ENCODE assay signal across 9 cellular contexts in the genomic region with DNA sequence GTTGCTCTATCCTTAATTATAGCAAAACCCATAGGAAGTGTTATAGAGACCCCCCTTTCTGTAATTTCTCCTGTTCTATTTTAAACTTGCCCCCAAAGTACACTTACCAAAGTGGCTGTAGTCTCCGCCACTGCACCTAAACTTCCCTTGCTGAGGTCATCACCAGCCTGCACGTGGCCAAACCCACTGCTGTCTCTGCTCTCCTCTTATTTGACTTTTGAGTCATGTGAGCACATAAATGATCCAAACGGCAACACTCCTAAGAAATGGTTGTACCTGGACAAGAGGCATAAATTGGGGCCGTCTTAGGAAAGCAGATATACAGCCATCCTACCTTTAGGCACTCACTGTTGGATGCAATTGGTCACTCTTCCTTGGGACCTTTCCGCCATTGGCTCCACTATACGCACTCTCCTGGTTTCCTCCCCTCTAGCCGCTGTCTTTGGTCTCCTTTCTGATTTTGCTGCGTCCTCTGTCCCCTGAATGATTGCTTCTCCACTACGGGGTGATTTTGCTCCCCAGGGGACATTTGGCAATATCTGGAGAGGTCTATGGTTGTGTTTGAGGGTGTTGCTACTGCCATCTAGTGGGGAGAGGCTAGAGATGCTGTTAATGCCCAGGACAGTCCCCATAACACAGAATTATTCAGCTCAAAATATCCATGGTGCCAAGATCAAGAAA. TPM values are rescaled to one million over a fixed set of nuclear protein-coding genes. Genes with fewer than 3 reads are reported as not detected.
DNase-seq lines count a peak whose midpoint lies in the region; ATAC-seq and TF ChIP-seq lines count a peak whose summit lies in the region.
"Had no signal": no experiment of that assay in that cellular context is flagged by ENCODE, and none has a peak within 500 bp of the region (broad histone marks: within the 10 kb centered on the region; RNA-seq: fewer than 3 reads in every experiment).

No MANE protein-coding gene starts in this region.

- H3K27ac Mint-ChIP-seq in progenitor cell of endocrine pancreas = no peak overlapping the region
- H3K27ac Mint-ChIP-seq: dendritic cell treated with granulocyte-macrophage colony-stimulating factor and Interleukin-4, amounts not matched to agents 40 ng/mL and 50 ng/mL, for 4 days had no signal

- no peaks in the 10 kb centered on the region for H3K9me3 ChIP-seq in gastroesophageal sphincter

- DNase-seq in SHP77 (lab: John Stamatoyannopoulos, UW) (peak; percentile 45 to 60), SHP77 treated with DMSO at 0.1 percent for 48 hours (lab: John Stamatoyannopoulos, UW) (no peak), NCI-H82 (lab: John Stamatoyannopoulos, UW) (peak; percentile 81), progenitor cell of endocrine pancreas (ENCODE audit: low spot score, unreplicated experiment) (no peak)
- DNase-seq in activated T-cell treated with anti-CD3 and anti-CD28 coated beads, Interleukin-2, amount 50 U/mL, for 4 hours = no peak

- ATAC-seq in HG03175 (IDR thresholded peaks at IDR 0.05; ENCODE audit: unreplicated experiment) = peak; percentile 60
- peak; percentile 72 to 77 for ATAC-seq in activated T-cell treated with anti-CD3 and anti-CD28 coated beads, Interleukin-2, amount 50 U/mL, for 4 hours
- ATAC-seq in gastroesophageal sphincter = peak; percentile 57
- no peak for ATAC-seq in HG03039 (IDR thresholded peaks at IDR 0.05; ENCODE audit: unreplicated experiment)

- H3K4me3 Mint-ChIP-seq in activated T-cell treated with anti-CD3 and anti-CD28 coated beads, Interleukin-2, amount 50 U/mL, for 4 hours = no peak overlapping the region
- H3K4me3 Mint-ChIP-seq in progenitor cell of endocrine pancreas (ENCODE audit: low read depth) = no peak overlapping the region
- H3K4me3 Mint-ChIP-seq: dendritic cell treated with granulocyte-macrophage colony-stimulating factor and Interleukin-4, amounts not matched to agents 40 ng/mL and 50 ng/mL, for 4 days had no signal

- peaks cover 8% of the 10 kb centered on the region for H3K27me3 ChIP-seq in gastroesophageal sphincter

- no peaks in the 10 kb centered on the region for H3K36me3 ChIP-seq in gastroesophageal sphincter

- no peaks in the 10 kb centered on the region for H3K27me3 Mint-ChIP-seq in activated T-cell treated with anti-CD3 and anti-CD28 coated beads, Interleukin-2, amount 50 U/mL, for 4 hours (ENCODE audit: low read depth)
- peaks cover under 1% of the 10 kb centered on the region for H3K27me3 Mint-ChIP-seq in progenitor cell of endocrine pancreas
- H3K27me3 Mint-ChIP-seq: dendritic cell treated with granulocyte-macrophage colony-stimulating factor and Interleukin-4, amounts not matched to agents 40 ng/mL and 50 ng/mL, for 4 days had no signal

- TF ChIP-seq CTCF in gastroesophageal sphincter (IDR thresholded peaks at IDR 0.05) (peak; percentile 33 to 73 (median 48)), progenitor cell of endocrine pancreas (IDR thresholded peaks at IDR 0.05; ENCODE audit: unreplicated experiment) (peak; percentile 78)

- H3K4me1 Mint-ChIP-seq in activated T-cell treated with anti-CD3 and anti-CD28 coated beads, Interleukin-2, amount 50 U/mL, for 4 hours (ENCODE audit: low read depth) = no peaks in the 10 kb centered on the region
- no peaks in the 10 kb centered on the region for H3K4me1 Mint-ChIP-seq in progenitor cell of endocrine pancreas (ENCODE audit: low read depth)

- H3K27ac ChIP-seq in gastroesophageal sphincter = no peak overlapping the region

- H3K4me1 ChIP-seq in gastroesophageal sphincter = no peaks in the 10 kb centered on the region

- TF ChIP-seq EP300 in gastroesophageal sphincter (IDR thresholded peaks at IDR 0.05) = no peak

- 10 to 41% methylated on average over 2 to 8 of the region's 9 CpGs for WGBS in gastroesophageal sphincter (ENCODE audit: low coverage in 1 of 2), 2 donors

- H3K9me3 Mint-ChIP-seq in activated T-cell treated with anti-CD3 and anti-CD28 coated beads, Interleukin-2, amount 50 U/mL, for 4 hours = no peaks in the 10 kb centered on the region
- H3K9me3 Mint-ChIP-seq in progenitor cell of endocrine pancreas (ENCODE audit: low read depth) = no peaks in the 10 kb centered on the region
- H3K9me3 Mint-ChIP-seq: dendritic cell treated with granulocyte-macrophage colony-stimulating factor and Interleukin-4, amounts not matched to agents 40 ng/mL and 50 ng/mL, for 4 days had no signal

- no peak for TF ChIP-seq POLR2A in gastroesophageal sphincter (IDR thresholded peaks at IDR 0.05)

- H3K36me3 Mint-ChIP-seq in activated T-cell treated with anti-CD3 and anti-CD28 coated beads, Interleukin-2, amount 50 U/mL, for 4 hours (ENCODE audit: insufficient read depth) = no peaks in the 10 kb centered on the region
- H3K36me3 Mint-ChIP-seq in progenitor cell of endocrine pancreas (ENCODE audit: insufficient read depth) = no peaks in the 10 kb centered on the region

- H3K4me3 ChIP-seq in gastroesophageal sphincter = no peak overlapping the region

RNA-seq across cellular contexts. Expression of a gene that starts 19.2 kb away (rescaled TPM):
- not detected for total RNA-seq in activated T-cell treated with anti-CD3 and anti-CD28 coated beads, Interleukin-2, amount 50 U/mL, for 4 hours
- total RNA-seq in gastroesophageal sphincter (1 to 10 TPM in 1 of 4 donors, under 1 TPM in 1, not detected in 2; 0.78 to 1.8 TPM), progenitor cell of endocrine pancreas (not detected in 2 replicates)

RNA-seq across cellular contexts. Expression of a gene that starts 46.7 kb away (rescaled TPM):
- not detected for total RNA-seq in activated T-cell treated with anti-CD3 and anti-CD28 coated beads, Interleukin-2, amount 50 U/mL, for 4 hours
- total RNA-seq in gastroesophageal sphincter (1 to 10 TPM in 2 of 4 donors, not detected in 2; 1.2 to 9.1 TPM), progenitor cell of endocrine pancreas (not detected in 2 replicates)

RNA-seq across cellular contexts. Expression of a gene that starts 47.6 kb away (rescaled TPM):
- not detected for total RNA-seq in activated T-cell treated with anti-CD3 and anti-CD28 coated beads, Interleukin-2, amount 50 U/mL, for 4 hours
- total RNA-seq in gastroesophageal sphincter (not detected), progenitor cell of endocrine pancreas (not detected in 2 replicates)

Comparison
In these comparisons a context has a peak if more than half of its experiments do, and no peak if none do; other contexts are left out.
1. DNase-seq: peak in SHP77 (2 of 2) and NCI-H82 (single experiment); none in SHP77 treated with DMSO at 0.1 percent for 48 hours (single experiment), activated T-cell treated with anti-CD3 and anti-CD28 coated beads, Interleukin-2, amount 50 U/mL, for 4 hours (single experiment) and progenitor cell of endocrine pancreas (single experiment).